ENCODE assay signal across 16 cellular contexts in the genomic region with DNA sequence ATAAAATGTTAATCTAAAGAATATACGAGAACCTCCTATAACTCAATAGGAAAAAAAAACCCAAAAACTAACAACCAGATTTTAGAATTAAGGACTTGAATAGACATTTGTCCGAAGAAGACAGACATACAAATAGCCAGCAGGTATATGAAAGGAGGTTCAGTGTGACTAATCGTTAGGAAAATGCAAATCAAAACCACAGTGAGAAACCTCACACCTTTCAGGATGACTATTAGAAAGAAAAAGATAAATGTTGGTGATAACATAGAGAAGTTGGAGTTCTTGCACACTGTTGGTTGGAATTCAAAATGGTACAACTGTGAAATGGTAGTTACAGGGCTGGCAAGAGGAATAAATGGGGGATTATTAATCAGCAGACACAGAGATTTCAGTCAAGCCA.
"Had no signal": no experiment of that assay in that cellular context is flagged by ENCODE, and none has a peak within 500 bp of the region (broad histone marks: within the 10 kb centered on the region; RNA-seq: fewer than 3 reads in every experiment).

No MANE protein-coding gene starts in this region.

- H3K4me3 Mint-ChIP-seq: activated CD4-positive, alpha-beta memory T cell treated with anti-CD3 and anti-CD28 coated beads for 36 hours; activated T-helper 1 cell treated with anti-CD3 and anti-CD28 coated beads, Interleukin-12 subunit alpha, Interleukin-12 subunit beta, Interleukin-2, Interleukin-4 antibody, amounts not matched to agents 30 ng/mL and 10 ng/mL and 1 ng/mL, durations not matched to agents 14 hours and 24 hours and 36 hours; immature natural killer cell; naive thymus-derived CD8-positive, alpha-beta T cell had no signal

- H3K4me1 Mint-ChIP-seq: immature natural killer cell; naive thymus-derived CD8-positive, alpha-beta T cell had no signal

- DNase-seq: activated CD4-positive, alpha-beta memory T cell treated with anti-CD3 and anti-CD28 coated beads for 36 hours; activated CD8-positive, alpha-beta memory T cell treated with anti-CD3 and anti-CD28 coated beads, Interleukin-2, amount 50 U/mL, for 4 hours; activated naive CD4-positive, alpha-beta T cell treated with Interleukin-2 at 50 U/mL for 16 hours; esophagus squamous epithelium; foreskin fibroblast; immature natural killer cell; left colon; naive thymus-derived CD8-positive, alpha-beta T cell; posterior cingulate gyrus; T-helper 9 cell; transverse colon had no signal

- H3K36me3 ChIP-seq: esophagus squamous epithelium, neutrophil, transverse colon had no signal

- H3K4me1 ChIP-seq: esophagus squamous epithelium had no signal

- H3K4me3 ChIP-seq: esophagus squamous epithelium, lung, skin epidermis, transverse colon had no signal

- H3K27ac Mint-ChIP-seq: activated CD4-positive, alpha-beta memory T cell treated with anti-CD3 and anti-CD28 coated beads for 36 hours; activated T-helper 1 cell treated with anti-CD3 and anti-CD28 coated beads, Interleukin-12 subunit alpha, Interleukin-12 subunit beta, Interleukin-2, Interleukin-4 antibody, amounts not matched to agents 30 ng/mL and 10 ng/mL and 1 ng/mL, durations not matched to agents 14 hours and 24 hours and 36 hours; immature natural killer cell; naive thymus-derived CD8-positive, alpha-beta T cell had no signal

- H3K36me3 Mint-ChIP-seq: activated CD4-positive, alpha-beta memory T cell treated with anti-CD3 and anti-CD28 coated beads for 36 hours; immature natural killer cell; naive thymus-derived CD8-positive, alpha-beta T cell had no signal

- H3K27ac ChIP-seq: esophagus squamous epithelium, neutrophil, skin epidermis, transverse colon, VCaP had no signal

- H3K9me3 Mint-ChIP-seq: activated T-helper 1 cell treated with anti-CD3 and anti-CD28 coated beads, Interleukin-12 subunit alpha, Interleukin-12 subunit beta, Interleukin-2, Interleukin-4 antibody, amounts not matched to agents 30 ng/mL and 10 ng/mL and 1 ng/mL, durations not matched to agents 14 hours and 24 hours and 36 hours had no signal

- H3K27me3 Mint-ChIP-seq: activated CD4-positive, alpha-beta memory T cell treated with anti-CD3 and anti-CD28 coated beads for 36 hours had no signal

- H3K9me3 ChIP-seq: esophagus squamous epithelium, neutrophil, transverse colon had no signal

- H3K27me3 ChIP-seq: esophagus squamous epithelium, neutrophil, transverse colon had no signal

- ATAC-seq: naive thymus-derived CD8-positive, alpha-beta T cell had no signal
